18 cellular contexts compared by ENCODE assay signal in the genomic region with DNA sequence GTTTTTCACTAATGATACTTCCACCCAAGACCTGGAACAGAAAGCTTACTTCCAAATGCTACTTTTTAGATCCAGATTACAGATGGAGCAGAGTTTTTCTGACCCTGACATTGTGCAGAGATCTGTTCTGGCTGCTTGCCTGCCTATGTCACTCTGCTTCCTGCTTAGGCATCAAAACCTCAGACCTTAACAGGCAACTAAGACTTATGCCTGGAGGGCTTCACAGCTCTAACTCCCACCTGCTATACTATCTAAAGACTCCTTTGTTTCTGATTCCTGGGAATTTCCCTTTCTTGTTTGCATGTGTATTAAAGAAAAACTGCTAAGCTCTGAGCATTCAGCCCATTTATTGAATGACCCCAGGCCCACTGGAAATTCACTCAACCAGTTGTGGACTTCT.
DNase-seq lines count a peak whose midpoint lies in the region; ATAC-seq, FAIRE-seq and TF ChIP-seq lines count a peak whose summit lies in the region.
"Had no signal": no experiment of that assay in that cellular context is flagged by ENCODE, and none has a peak within 500 bp of the region (broad histone marks: within the 10 kb centered on the region; RNA-seq: fewer than 3 reads in every experiment).

No MANE protein-coding gene starts in this region.

- H2AK5ac ChIP-seq in H1 (ENCODE audit: low read depth, low read length), result no peak overlapping the region

- no peak overlapping the region for H3K27ac Mint-ChIP-seq in neural progenitor cell
- H3K27ac Mint-ChIP-seq: activated CD4-positive, alpha-beta memory T cell treated with anti-CD3 and anti-CD28 coated beads, Interleukin-2, amount 10 ng/mL, durations not matched to agents 7 days and 5 days had no signal

- peaks cover 7% of the 10 kb centered on the region; the same call in 1 of the 2 replicates for H3K23me2 ChIP-seq in H1 (ENCODE audit: low read depth, low read length)

- H4K8ac ChIP-seq in H1 (ENCODE audit: extremely low read depth, insufficient read depth, low read length), result no peak overlapping the region

- H4K5ac ChIP-seq in H1 (ENCODE audit: insufficient read length, low read depth, low read length), result no peak overlapping the region

- TF ChIP-seq RAD21 in H1 (IDR thresholded peaks at IDR 0.05 in 1 of 2, conservative IDR thresholded peaks at IDR 0.05 in 1 of 2; ENCODE audit: low read depth in 2 of 2, low read length in 2 of 2), result no peak

- H3K4me2 ChIP-seq in H1 (ENCODE audit: insufficient read depth in 1 of 2, low read depth in 2 of 2, low read length in 2 of 2) (0 out of 4 replicates have a peak overlapping the region, but pooled peaks of 1 of the 2 experiments have one; percentile 5), neural progenitor cell (no peak overlapping the region)

- no peak overlapping the region for H3K23ac ChIP-seq in H1 (ENCODE audit: insufficient read length)

- H2BK20ac ChIP-seq in H1 (ENCODE audit: low read length), result no peak overlapping the region

- H3K27me3 Mint-ChIP-seq in neural progenitor cell (ENCODE audit: insufficient read depth, low read depth), result peaks cover 2% of the 10 kb centered on the region
- H3K27me3 Mint-ChIP-seq: activated CD4-positive, alpha-beta memory T cell treated with anti-CD3 and anti-CD28 coated beads, Interleukin-2, amount 10 ng/mL, durations not matched to agents 7 days and 5 days had no signal

- H3K36me3 ChIP-seq in H1 (ENCODE audit: control insufficient read depth in 2 of 4, insufficient read depth in 4 of 4, low read length in 3 of 4) (no peaks in the 10 kb centered on the region), neural progenitor cell (no peaks in the 10 kb centered on the region)
- H3K36me3 ChIP-seq: left lung had no signal

- POLR2A ChIA-PET in H1 (lab: Charles Lee; ENCODE audit: partially characterized antibody), result interaction anchor here (1.1 kb wide), 1 partner anchor 42 kb away, joined by 3 read pairs; no protein-coding TSS in a partner anchor

- no peak overlapping the region for H3K4ac ChIP-seq in H1 (replicated peaks; ENCODE audit: insufficient read length, low read depth, low read length)

- no peak overlapping the region for H2BK15ac ChIP-seq in H1 (ENCODE audit: low read length)

- no peaks in the 10 kb centered on the region for H3F3A ChIP-seq in neural progenitor cell (ENCODE audit: low read depth)

- TF ChIP-seq EP300 in H1 (IDR thresholded peaks at IDR 0.05; ENCODE audit: borderline replicate concordance in 1 of 2, low read depth in 2 of 2, low read length in 2 of 2), result no peak

- no peak overlapping the region for H3K4me3 Mint-ChIP-seq in neural progenitor cell
- H3K4me3 Mint-ChIP-seq: activated CD4-positive, alpha-beta memory T cell treated with anti-CD3 and anti-CD28 coated beads, Interleukin-2, amount 10 ng/mL, durations not matched to agents 7 days and 5 days had no signal

- no peak overlapping the region for H3K27ac ChIP-seq in H1 (ENCODE audit: low read depth, low read length)
- no peak overlapping the region for H3K27ac ChIP-seq in neural progenitor cell
- H3K27ac ChIP-seq: left lung, RWPE1 had no signal

- TF ChIP-seq CTCF in H1 (IDR thresholded peaks at IDR 0.05; ENCODE audit: control extremely low read depth in 1 of 3, insufficient read depth in 1 of 3, low read depth in 1 of 3, low read length in 3 of 3) (no peak), neural progenitor cell (IDR thresholded peaks at IDR 0.05) (no peak)

- no peak overlapping the region for H2BK12ac ChIP-seq in H1 (ENCODE audit: low read depth, low read length)

- H4K91ac ChIP-seq in H1 (replicated peaks; ENCODE audit: insufficient read length, low read length), result no peak overlapping the region

- H2BK5ac ChIP-seq in H1 (ENCODE audit: low read depth, low read length), result no peak overlapping the region

- H3K14ac ChIP-seq in H1 (ENCODE audit: insufficient read length), result no peak overlapping the region

- H4K20me1 ChIP-seq in H1 (replicated peaks in 1 of 2; ENCODE audit: control insufficient read depth in 1 of 2, insufficient read depth in 2 of 2, low read length in 2 of 2), result peaks cover 0 to 5% of the 10 kb centered on the region in 2 experiments
- H4K20me1 ChIP-seq in neural progenitor cell (ENCODE audit: low read depth), result no peaks in the 10 kb centered on the region

- no peak overlapping the region for H3K9ac ChIP-seq in H1 (replicated peaks in 1 of 4; ENCODE audit: extremely low read depth in 1 of 4, low read depth in 3 of 4, low read length in 3 of 4)
- H3K9ac ChIP-seq in neural progenitor cell, result no peak overlapping the region

- no peak overlapping the region for H2BK120ac ChIP-seq in H1 (replicated peaks; ENCODE audit: low read depth, low read length)

- H3K4me1 Mint-ChIP-seq in neural progenitor cell, result no peaks in the 10 kb centered on the region
- H3K4me1 Mint-ChIP-seq: activated CD4-positive, alpha-beta memory T cell treated with anti-CD3 and anti-CD28 coated beads, Interleukin-2, amount 10 ng/mL, durations not matched to agents 7 days and 5 days had no signal

- ATAC-seq in HG03378 (IDR thresholded peaks at IDR 0.05; ENCODE audit: unreplicated experiment), result no peak
- ATAC-seq: mucosa of descending colon had no signal

- FAIRE-seq in H1 (lab: Jason Lieb, UNC), result peak; percentile 63
- FAIRE-seq: colon had no signal

- 0 out of 7 replicates have a peak, but pooled peaks cover 0 to 3% (median 0%) of the 10 kb centered on the region in 4 experiments for H3K4me1 ChIP-seq in H1 (replicated peaks in 1 of 4; ENCODE audit: control insufficient read depth in 3 of 4, insufficient read depth in 4 of 4, low read length in 3 of 4)
- peaks cover 6% of the 10 kb centered on the region for H3K4me1 ChIP-seq in neural progenitor cell
- H3K4me1 ChIP-seq: left lung had no signal

- no peaks in the 10 kb centered on the region for H3K36me3 Mint-ChIP-seq in neural progenitor cell

- no peak for TF ChIP-seq POLR2A in H1 (IDR thresholded peaks at IDR 0.05; ENCODE audit: control extremely low read depth in 1 of 2, low read depth in 2 of 2, low read length in 2 of 2)

- no peaks in the 10 kb centered on the region for H3K9me3 ChIP-seq in H1 (ENCODE audit: insufficient read depth in 2 of 2, low read depth in 1 of 2, low read length in 1 of 2)
- H3K9me3 ChIP-seq in neural progenitor cell (ENCODE audit: low read depth), result no peaks in the 10 kb centered on the region
- H3K9me3 ChIP-seq: left lung, mucosa of descending colon had no signal

- H3K27me3 ChIP-seq in H1 (replicated peaks in 1 of 4; ENCODE audit: control insufficient read depth in 3 of 4, extremely low read depth in 1 of 4, insufficient read depth in 3 of 4, low read length in 3 of 4) (no peaks in the 10 kb centered on the region; a peak in 2 of 7 replicates), neural progenitor cell (no peaks in the 10 kb centered on the region)
- H3K27me3 ChIP-seq: left lung had no signal

- H2AFZ ChIP-seq in H1 (ENCODE audit: low read length), result no peak overlapping the region
- no peak overlapping the region for H2AFZ ChIP-seq in neural progenitor cell (replicated peaks)

- no peaks in the 10 kb centered on the region for H3K79me2 ChIP-seq in H1 (ENCODE audit: control insufficient read depth in 1 of 2, insufficient read depth in 2 of 2, low read length in 2 of 2)
- H3K79me2 ChIP-seq in neural progenitor cell (ENCODE audit: low read depth), result no peaks in the 10 kb centered on the region

- no peak overlapping the region for H3K56ac ChIP-seq in H1 (replicated peaks; ENCODE audit: insufficient read length, low read depth, low read length)

- CTCF ChIA-PET in H1 (lab: Charles Lee; ENCODE audit: partially characterized antibody), result interaction anchor here (1.3 to 1.5 kb wide), 2 partner anchors 22 to 49 kb away, joined by 3 read pairs; no protein-coding TSS in a partner anchor

- H3K18ac ChIP-seq in H1 (ENCODE audit: extremely low read depth, low read length), result no peak overlapping the region

- DNase-seq in Daoy (ENCODE audit: low read depth), result peak; percentile 11
- peak; percentile 62 for DNase-seq in NCI-H146 (lab: John Stamatoyannopoulos, UW)
- peak in 1 of 2 experiments; percentile 19 for DNase-seq in H1 (ENCODE audit: low read depth in 1 of 2, low spot score in 2 of 2)
- peak; percentile 47 for DNase-seq in left kidney (ENCODE audit: low read depth, low spot score)
- no peak for DNase-seq in HCEC 1CT
- no peak for DNase-seq in neural progenitor cell (ENCODE audit: low spot score)
- DNase-seq: activated CD4-positive, alpha-beta memory T cell treated with anti-CD3 and anti-CD28 coated beads, Interleukin-2, amount 10 ng/mL, durations not matched to agents 7 days and 5 days; activated CD4-positive, CD25-positive, alpha-beta regulatory T cell; activated T-cell treated with anti-CD3 and anti-CD28 coated beads for 4 hours; C1 segment of cervical spinal cord; KG1; left lung; mucosa of descending colon; NCI-H2029 treated with DMSO at 0.1 percent for 48 hours; T-helper 9 cell had no signal

- H3K79me1 ChIP-seq in H1 (ENCODE audit: low read depth, low read length), result peaks cover 2% of the 10 kb centered on the region; the same call in 1 of the 2 replicates

- no peak overlapping the region for H3K4me3 ChIP-seq in H1 (ENCODE audit: extremely low read depth in 1 of 4, insufficient read depth in 2 of 4, low read depth in 3 of 4, low read length in 4 of 4)
- no peak overlapping the region for H3K4me3 ChIP-seq in neural progenitor cell
- H3K4me3 ChIP-seq: left lung, mucosa of descending colon had no signal

- no peaks in the 10 kb centered on the region for H3K9me3 Mint-ChIP-seq in neural progenitor cell

TF ChIP-seq in H1, 55 proteins besides CTCF, POLR2A, EP300 and RAD21 (continues in another document):
- TF ChIP-seq SRF (IDR thresholded peaks at IDR 0.05; ENCODE audit: low read depth, low read length), result no peak

Comparison
In these comparisons a context has a peak if more than half of its experiments do, and no peak if none do; other contexts are left out.
1. DNase-seq: peak in Daoy (single experiment), NCI-H146 (single experiment) and left kidney (single experiment); none in HCEC 1CT (single experiment) and neural progenitor cell (single experiment).